30 cellular contexts compared by ENCODE assay signal in genomic region chr14:23622990-23623389, GRCh38. TPM values are rescaled to one million over a fixed set of nuclear protein-coding genes. Genes with fewer than 3 reads are reported as not detected.
"Had no signal": no experiment of that assay in that cellular context is flagged by ENCODE, and none has a peak within 500 bp of the region (broad histone marks: within the 10 kb centered on the region; RNA-seq: fewer than 3 reads in every experiment).

No MANE protein-coding gene starts in this region.

- H3K27ac ChIP-seq: ascending aorta, cardiac muscle cell, VCaP had no signal

- H3K4me3 ChIP-seq: ascending aorta, cardiac muscle cell had no signal

- H3K36me3 ChIP-seq: ascending aorta, cardiac muscle cell had no signal

- H3K9me3 ChIP-seq: ascending aorta had no signal

- FAIRE-seq: bronchial epithelial cell, TTC549 had no signal

- DNase-seq: activated B cell treated with CpG ODN at 0.5 μM for 24 hours; activated CD4-positive, alpha-beta memory T cell treated with anti-CD3 and anti-CD28 coated beads, Interleukin-2, amount 10 ng/mL, durations not matched to agents 7 days and 5 days; activated CD4-positive, alpha-beta T cell treated with anti-CD3 and anti-CD28 coated beads for 36 hours; activated CD4-positive, alpha-beta T cell treated with anti-CD3 and anti-CD28 coated beads for 48 hours; activated CD4-positive, alpha-beta T cell treated with anti-CD3 and anti-CD28 coated beads, Interleukin-2, amount 10 ng/mL, durations not matched to agents 7 days and 5 days; activated CD4-positive, alpha-beta T cell treated with anti-CD3 and anti-CD28 coated beads, Interleukin-2, amount 50 U/mL, for 48 hours; activated CD4-positive, CD25-positive, alpha-beta regulatory T cell treated with anti-CD3 and anti-CD28 coated beads, Interleukin-2, amount 50 U/mL, for 72 hours; activated CD8-positive, alpha-beta memory T cell treated with anti-CD3 and anti-CD28 coated beads, Interleukin-2, amount 50 U/mL, for 48 hours; activated CD8-positive, alpha-beta T cell treated with anti-CD3 and anti-CD28 coated beads, Interleukin-2, amount 10 ng/mL, durations not matched to agents 7 days and 5 days; activated effector memory CD4-positive, alpha-beta T cell treated with Interleukin-2 at 50 U/mL for 16 hours; activated gamma-delta T cell; activated naive CD4-positive, alpha-beta T cell treated with anti-CD3 and anti-CD28 coated beads, Interleukin-2, amount 10 ng/mL, durations not matched to agents 7 days and 5 days; activated naive CD4-positive, alpha-beta T cell treated with Interleukin-2 at 50 U/mL for 16 hours; activated naive CD8-positive, alpha-beta T cell treated with anti-CD3 and anti-CD28 coated beads, Interleukin-2, amount 10 ng/mL, durations not matched to agents 7 days and 5 days; activated naive CD8-positive, alpha-beta T cell treated with anti-CD3 and anti-CD28 coated beads, Interleukin-2, amount 50 U/mL, for 24 hours; activated T-cell treated with anti-CD3 and anti-CD28 coated beads, Interleukin-2, amount 50 U/mL, for 24 hours; activated T-cell treated with anti-CD3 and anti-CD28 coated beads, Interleukin-2, amount 50 U/mL, for 48 hours; amygdala; anterior cingulate cortex; caudate nucleus; cerebellar nuclear complex; T-helper 1 cell; T-helper 2 cell; T-helper 9 cell had no signal

- ATAC-seq: activated CD4-positive, alpha-beta T cell treated with anti-CD3 and anti-CD28 coated beads for 36 hours; activated CD8-positive, alpha-beta T cell treated with anti-CD3 and anti-CD28 coated beads, Interleukin-2, amount 10 ng/mL, durations not matched to agents 7 days and 5 days; activated naive CD8-positive, alpha-beta T cell treated with anti-CD3 and anti-CD28 coated beads, Interleukin-2, amount 50 U/mL, for 24 hours had no signal

- H3K27me3 ChIP-seq: ascending aorta, cardiac muscle cell had no signal

- H3K4me1 ChIP-seq: ascending aorta had no signal

RNA-seq across cellular contexts. Expression of gene DHRS2, which starts 13.2 kb away (rescaled TPM):
- total RNA-seq: activated B cell treated with CpG ODN at 0.5 μM for 24 hours, ascending aorta, bronchial epithelial cell, cardiac muscle cell, chondrocyte had no signal

RNA-seq across cellular contexts. Expression of gene JPH4, which starts 44.4 kb away (rescaled TPM):
- total RNA-seq: activated CD4-positive, alpha-beta memory T cell treated with anti-CD3 and anti-CD28 coated beads, Interleukin-2, amount 10 ng/mL, durations not matched to agents 7 days and 5 days; activated CD4-positive, alpha-beta T cell treated with anti-CD3 and anti-CD28 coated beads for 36 hours; activated CD4-positive, alpha-beta T cell treated with anti-CD3 and anti-CD28 coated beads, Interleukin-2, amount 10 ng/mL, durations not matched to agents 7 days and 5 days; activated CD8-positive, alpha-beta T cell treated with anti-CD3 and anti-CD28 coated beads, Interleukin-2, amount 10 ng/mL, durations not matched to agents 7 days and 5 days; activated naive CD8-positive, alpha-beta T cell treated with anti-CD3 and anti-CD28 coated beads, Interleukin-2, amount 10 ng/mL, durations not matched to agents 7 days and 5 days; bronchial epithelial cell had no signal
